ENCODE assay signal across 8 cellular contexts in genomic region chr1:21508580-21509350, GRCh38. TPM values are rescaled to one million over a fixed set of nuclear protein-coding genes. Genes with fewer than 3 reads are reported as not detected.
DNase-seq lines count a peak whose midpoint lies in the region; ATAC-seq and TF ChIP-seq lines count a peak whose summit lies in the region.

No MANE protein-coding gene starts in this region.

- peaks cover 74% of the 10 kb centered on the region for H3K27me3 Mint-ChIP-seq in activated naive CD4-positive, alpha-beta T cell treated with anti-CD3 and anti-CD28 coated beads, Interleukin-2, amount 10 ng/mL, durations not matched to agents 7 days and 5 days

- H3K27me3 ChIP-seq in H7 (ENCODE audit: control insufficient read depth, insufficient read depth, low read length) (peaks cover 6% of the 10 kb centered on the region), heart right ventricle (peaks cover 0 to 49% (median 20%) of the 10 kb centered on the region in 7 donors), rectal smooth muscle tissue (ENCODE audit: control insufficient read depth, insufficient read depth, low read length) (peaks cover 13% of the 10 kb centered on the region), aorta (ENCODE audit: control insufficient read depth in 1 of 2, insufficient read depth in 2 of 2, low read length in 1 of 2) (no peaks in the 10 kb centered on the region)

- H3K4me1 Mint-ChIP-seq in activated naive CD4-positive, alpha-beta T cell treated with anti-CD3 and anti-CD28 coated beads, Interleukin-2, amount 10 ng/mL, durations not matched to agents 7 days and 5 days = peaks cover 4% of the 10 kb centered on the region

- no peak overlapping the region for H3K9ac ChIP-seq in rectal smooth muscle tissue (ENCODE audit: low read length)

- H3K27ac Mint-ChIP-seq in activated naive CD4-positive, alpha-beta T cell treated with anti-CD3 and anti-CD28 coated beads, Interleukin-2, amount 10 ng/mL, durations not matched to agents 7 days and 5 days = no peak overlapping the region

- H3K36me3 Mint-ChIP-seq in activated naive CD4-positive, alpha-beta T cell treated with anti-CD3 and anti-CD28 coated beads, Interleukin-2, amount 10 ng/mL, durations not matched to agents 7 days and 5 days = no peaks in the 10 kb centered on the region

- WGBS in heart right ventricle, 2 donors = 7 to 12% methylated on average over 29 to 45 of the region's 45 CpGs
- WGBS in aorta, 2 donors = 8 to 15% methylated on average over 18 to 45 of the region's 45 CpGs

- peak overlapping the region in 3 of 10 donors; percentile 17 to 70 (median 47) for H3K27ac ChIP-seq in heart right ventricle
- no peak overlapping the region for H3K27ac ChIP-seq in rectal smooth muscle tissue (ENCODE audit: low read depth, low read length)
- H3K27ac ChIP-seq in aorta (ENCODE audit: low read depth in 1 of 2, low read length in 2 of 2) = no peak overlapping the region

- H3K4me3 ChIP-seq in AG04449 (ENCODE audit: low read depth, low read length) (no peak overlapping the region; the same call in 1 of the 2 replicates), H7 (ENCODE audit: insufficient read depth, low read depth, low read length) (peak overlapping the region; percentile 91), heart right ventricle (peak overlapping the region in 9 of 10 donors; percentile 29 to 60 (median 52)), rectal smooth muscle tissue (ENCODE audit: low read length) (peak overlapping the region; percentile 53), aorta (ENCODE audit: low read length in 2 of 2) (no peak overlapping the region)

- peak; percentile 76 for TF ChIP-seq CTCF in AG04449 (IDR thresholded peaks at IDR 0.05; ENCODE audit: insufficient read depth, low read length, missing control alignments)
- peak; percentile 47 to 73 (median 64) for TF ChIP-seq CTCF in heart right ventricle (IDR thresholded peaks at IDR 0.05)

- H3K9me3 Mint-ChIP-seq in activated naive CD4-positive, alpha-beta T cell treated with anti-CD3 and anti-CD28 coated beads, Interleukin-2, amount 10 ng/mL, durations not matched to agents 7 days and 5 days = no peaks in the 10 kb centered on the region

- H3K36me3 ChIP-seq in H7 (replicated peaks; ENCODE audit: control insufficient read depth, insufficient read depth, low read length) (no peaks in the 10 kb centered on the region), heart right ventricle (no peaks in the 10 kb centered on the region), rectal smooth muscle tissue (ENCODE audit: control insufficient read depth, insufficient read depth, low read length) (no peaks in the 10 kb centered on the region), aorta (ENCODE audit: control insufficient read depth in 1 of 2, insufficient read depth in 2 of 2, low read length in 1 of 2) (no peaks in the 10 kb centered on the region)

- CTCF ChIA-PET in AG04449 (lab: Yijun Ruan, JAX) = interaction anchor here (1.0 to 7.2 kb wide), 15 partner anchors 8 to 65 kb away, joined by 3 to 40 read pairs (median 4); no protein-coding TSS in a partner anchor
- CTCF ChIA-PET in activated naive CD4-positive, alpha-beta T cell treated with anti-CD3 and anti-CD28 coated beads, Interleukin-2, amount 10 ng/mL, durations not matched to agents 7 days and 5 days (lab: Charles Lee) = interaction anchor here (0.9 kb wide), 1 partner anchor 17 kb away, joined by 3 read pairs; no protein-coding TSS in a partner anchor

- H3K9me3 ChIP-seq in heart right ventricle = no peaks in the 10 kb centered on the region
- H3K9me3 ChIP-seq in aorta (ENCODE audit: control insufficient read depth, low read length) = no peaks in the 10 kb centered on the region

- H3K4me1 ChIP-seq in heart right ventricle (peaks cover 10 to 43% (median 23%) of the 10 kb centered on the region in 9 donors), rectal smooth muscle tissue (ENCODE audit: control insufficient read depth, insufficient read depth, low read length) (peaks cover 4% of the 10 kb centered on the region), aorta (ENCODE audit: control insufficient read depth in 1 of 2, insufficient read depth in 2 of 2, low read length in 2 of 2) (no peaks in the 10 kb centered on the region)

- intact Hi-C loops in heart right ventricle (cut with DNase I) (loop anchor here in 8 of 10 donors (1.0 to 10.0 kb wide), 8 partner anchors 64 to 150 kb away; no protein-coding TSS in a partner anchor), aorta (cut with DNase I) (loop anchor here in 1 of 2 donors (5.0 kb wide), 1 partner anchor 149 kb away; no protein-coding TSS in a partner anchor)

- no peak for DNase-seq in AG04449 (ENCODE audit: low read depth, low spot score)
- DNase-seq in H7 = peak; percentile 99
- peak; percentile 28 for DNase-seq in RPMI7951 (ENCODE audit: low read depth)
- peak; percentile 70 for DNase-seq in activated naive CD4-positive, alpha-beta T cell treated with anti-CD3 and anti-CD28 coated beads, Interleukin-2, amount 10 ng/mL, durations not matched to agents 7 days and 5 days
- DNase-seq in heart right ventricle = peak; percentile 68 to 77
- DNase-seq in aorta = peak; percentile 66 to 90

- POLR2A ChIA-PET in AG04449 (lab: Yijun Ruan, JAX) = no interaction called here

- no peak overlapping the region for H3K4me3 Mint-ChIP-seq in activated naive CD4-positive, alpha-beta T cell treated with anti-CD3 and anti-CD28 coated beads, Interleukin-2, amount 10 ng/mL, durations not matched to agents 7 days and 5 days

- ATAC-seq in heart right ventricle (peak; percentile 78 to 89 (median 85)), aorta (ENCODE audit: low FRiP score) (peak; percentile 83), HG02678 (IDR thresholded peaks at IDR 0.05; ENCODE audit: unreplicated experiment) (no peak)

RNA-seq across cellular contexts. Expression of gene ALPL, which starts 0.5 kb away (rescaled TPM):
- 181 and 187 TPM in 2 replicates for total RNA-seq in H7 (2014; rRNA removed; shearing (Covaris generic))
- 1.3 and 3.4 TPM in 2 replicates for total RNA-seq in RPMI7951 (2014; rRNA removed; shearing (Covaris generic))
- total RNA-seq in heart right ventricle (10 to 100 TPM in 5 of 10 donors, 1 to 10 TPM in 5; 7.1 to 19.2 (median 9.3) TPM), aorta (10 to 100 TPM in 1 of 2 donors, 1 to 10 TPM in 1; 6.7 to 22.3 TPM)
- polyA plus RNA-seq in heart right ventricle (10 to 100 TPM in 1 of 2 donors, 1 to 10 TPM in 1; 7.9 to 21.1 TPM), aorta (1 to 10 TPM; 2.5 to 4.3 TPM)

Comparison
In these comparisons a context has a peak if more than half of its experiments do, and no peak if none do; other contexts are left out.
1. H3K4me3 ChIP-seq: peak in H7 (single experiment), heart right ventricle (9 of 10) and rectal smooth muscle tissue (single experiment); none in AG04449 (single experiment) and aorta (0 of 2).